In genomic region chr3:169813757-169814517, GRCh38 we compare ENCODE assay signal across 9 cellular contexts. TPM values are rescaled to one million over a fixed set of nuclear protein-coding genes. Genes with fewer than 3 reads are reported as not detected.
DNase-seq lines count a peak whose midpoint lies in the region; ATAC-seq and TF ChIP-seq lines count a peak whose summit lies in the region.
"Had no signal": no experiment of that assay in that cellular context is flagged by ENCODE, and none has a peak within 500 bp of the region (broad histone marks: within the 10 kb centered on the region; RNA-seq: fewer than 3 reads in every experiment).

No MANE protein-coding gene starts in this region.

- intact Hi-C loops in lower leg skin (cut with DNase I; ENCODE audit: low total_unique reads): no loop called here

- H3K9me3 Mint-ChIP-seq in activated CD8-positive, alpha-beta T cell treated with anti-CD3 and anti-CD28 coated beads, Interleukin-2, amount 10 ng/mL, durations not matched to agents 7 days and 5 days (ENCODE audit: insufficient read depth): peaks cover 24% of the 10 kb centered on the region

- H3K27me3 ChIP-seq in esophagus (ENCODE audit: control insufficient read depth in 1 of 2, insufficient read depth in 2 of 2, low read length in 2 of 2) (peaks cover 0 to 2% of the 10 kb centered on the region in 2 donors), rectal smooth muscle tissue (ENCODE audit: control insufficient read depth, insufficient read depth, low read length) (no peaks in the 10 kb centered on the region)

- H3K4me1 ChIP-seq in esophagus (ENCODE audit: control insufficient read depth in 2 of 2, insufficient read depth in 2 of 2, low read length in 1 of 2) (peaks cover 0 to 5% of the 10 kb centered on the region in 2 donors), rectal smooth muscle tissue (ENCODE audit: control insufficient read depth, insufficient read depth, low read length) (peaks cover 2% of the 10 kb centered on the region)

- ATAC-seq in HG02973 (IDR thresholded peaks at IDR 0.05; ENCODE audit: unreplicated experiment): peak; percentile 87
- peak; percentile 72 for ATAC-seq in activated CD8-positive, alpha-beta T cell treated with anti-CD3 and anti-CD28 coated beads, Interleukin-2, amount 10 ng/mL, durations not matched to agents 7 days and 5 days

- H3K4me1 Mint-ChIP-seq in activated CD8-positive, alpha-beta T cell treated with anti-CD3 and anti-CD28 coated beads, Interleukin-2, amount 10 ng/mL, durations not matched to agents 7 days and 5 days (ENCODE audit: low read depth): peaks cover 44% of the 10 kb centered on the region

- POLR2A ChIA-PET in activated CD8-positive, alpha-beta T cell treated with anti-CD3 and anti-CD28 coated beads, Interleukin-2, amount 10 ng/mL, durations not matched to agents 7 days and 5 days (lab: Charles Lee): interaction anchor here (1.4 to 4.2 kb wide), 2 partner anchors 41 to 49 kb away, joined by 4 to 43 read pairs; partner anchors contain the start of genes MYNN and TERC

- H3K4me3 Mint-ChIP-seq in activated CD8-positive, alpha-beta T cell treated with anti-CD3 and anti-CD28 coated beads, Interleukin-2, amount 10 ng/mL, durations not matched to agents 7 days and 5 days: peak overlapping the region; percentile 78

- peak; percentile 22 for DNase-seq in DMS 273 (lab: John Stamatoyannopoulos, UW; ENCODE audit: unreplicated experiment)
- DNase-seq in DMS 273 treated with DMSO at 0.1 percent for 48 hours (lab: John Stamatoyannopoulos, UW): no peak
- peak; percentile 90 for DNase-seq in NCI-H2196 (lab: John Stamatoyannopoulos, UW; ENCODE audit: unreplicated experiment)
- peak; percentile 92 for DNase-seq in activated CD8-positive, alpha-beta T cell treated with anti-CD3 and anti-CD28 coated beads, Interleukin-2, amount 10 ng/mL, durations not matched to agents 7 days and 5 days
- DNase-seq in lower leg skin (ENCODE audit: low spot score in 2 of 2): no peak

- H3K27me3 Mint-ChIP-seq in activated CD8-positive, alpha-beta T cell treated with anti-CD3 and anti-CD28 coated beads, Interleukin-2, amount 10 ng/mL, durations not matched to agents 7 days and 5 days (ENCODE audit: low read depth): peaks cover 7% of the 10 kb centered on the region

- H3K9ac ChIP-seq in rectal smooth muscle tissue (ENCODE audit: low read length): no peak overlapping the region

- WGBS in esophagus, 2 donors: 61 to 64% methylated on average over 27 of the region's 27 CpGs
- WGBS in lower leg skin, 2 donors: 65 to 72% methylated on average over 27 of the region's 27 CpGs

- H3K36me3 ChIP-seq in esophagus (ENCODE audit: control insufficient read depth in 2 of 2, insufficient read depth in 2 of 2, low read length in 1 of 2): no peaks in the 10 kb centered on the region
- no peaks in the 10 kb centered on the region for H3K36me3 ChIP-seq in rectal smooth muscle tissue (ENCODE audit: control insufficient read depth, insufficient read depth, low read length)

- TF ChIP-seq POLR2A in lower leg skin (IDR thresholded peaks at IDR 0.05): no peak

- peaks cover 15% of the 10 kb centered on the region for H3K36me3 Mint-ChIP-seq in activated CD8-positive, alpha-beta T cell treated with anti-CD3 and anti-CD28 coated beads, Interleukin-2, amount 10 ng/mL, durations not matched to agents 7 days and 5 days (ENCODE audit: low read depth)

- TF ChIP-seq CTCF in lower leg skin (IDR thresholded peaks at IDR 0.05): no peak

- H3K4me3 ChIP-seq in esophagus (ENCODE audit: low read depth in 1 of 2, low read length in 2 of 2) (peak overlapping the region; percentile 3 to 24), rectal smooth muscle tissue (ENCODE audit: low read length) (peak overlapping the region; percentile 75), lower leg skin (ENCODE audit: low read depth, poor library complexity, severe bottlenecking) (no peak overlapping the region)

- peak overlapping the region; percentile 88 for H3K27ac Mint-ChIP-seq in activated CD8-positive, alpha-beta T cell treated with anti-CD3 and anti-CD28 coated beads, Interleukin-2, amount 10 ng/mL, durations not matched to agents 7 days and 5 days

- H3K9me3 ChIP-seq in esophagus (ENCODE audit: control insufficient read depth in 2 of 2, insufficient read depth in 1 of 2, low read depth in 1 of 2, low read length in 1 of 2): no peaks in the 10 kb centered on the region

- CTCF ChIA-PET in activated CD8-positive, alpha-beta T cell treated with anti-CD3 and anti-CD28 coated beads, Interleukin-2, amount 10 ng/mL, durations not matched to agents 7 days and 5 days (lab: Charles Lee): interaction anchor here (0.7 to 1.1 kb wide), 6 partner anchors 9 to 153 kb away, joined by 3 to 6 read pairs (median 3); partner anchors contain the start of genes MYNN and SEC62

- H3K27ac ChIP-seq in esophagus (ENCODE audit: low read depth in 2 of 2, low read length in 1 of 2) (peak overlapping the region in 1 of 2 donors; percentile 18), rectal smooth muscle tissue (ENCODE audit: low read depth, low read length) (no peak overlapping the region)

RNA-seq across cellular contexts. Expression of gene LRRC34, which starts 1.2 kb away (rescaled TPM):
- 10 to 100 TPM; 12.0 to 15.0 TPM for total RNA-seq in activated CD8-positive, alpha-beta T cell treated with anti-CD3 and anti-CD28 coated beads, Interleukin-2, amount 10 ng/mL, durations not matched to agents 7 days and 5 days
- under 1 TPM; 0.20 to 0.27 TPM for polyA plus RNA-seq in esophagus
- total RNA-seq in lower leg skin: 1 to 10 TPM in 1 of 4 donors, under 1 TPM in 2, not detected in 1; 0.34 to 1.8 (median 0.34) TPM

RNA-seq across cellular contexts. Expression of gene LRRIQ4, which starts 1.3 kb away (rescaled TPM):
- total RNA-seq in activated CD8-positive, alpha-beta T cell treated with anti-CD3 and anti-CD28 coated beads, Interleukin-2, amount 10 ng/mL, durations not matched to agents 7 days and 5 days: under 1 TPM; 0.13 to 0.16 TPM
- polyA plus RNA-seq in esophagus: not detected
- not detected for total RNA-seq in lower leg skin
- total RNA-seq: renal cortical epithelial cell had no signal

RNA-seq across cellular contexts. Expression of gene MYNN, which starts 40.7 kb away (rescaled TPM):
- 10 to 100 TPM; 15.7 to 16.4 TPM for total RNA-seq in activated CD8-positive, alpha-beta T cell treated with anti-CD3 and anti-CD28 coated beads, Interleukin-2, amount 10 ng/mL, durations not matched to agents 7 days and 5 days
- polyA plus RNA-seq in esophagus: 1 to 10 TPM; 5.8 to 6.5 TPM
- 10 to 100 TPM; 13.2 to 16.6 (median 14.8) TPM for total RNA-seq in lower leg skin

RNA-seq across cellular contexts. Expression of gene ACTRT3, which starts 44.6 kb away (rescaled TPM):
- under 1 TPM; 0.65 to 0.66 TPM for total RNA-seq in activated CD8-positive, alpha-beta T cell treated with anti-CD3 and anti-CD28 coated beads, Interleukin-2, amount 10 ng/mL, durations not matched to agents 7 days and 5 days
- polyA plus RNA-seq in esophagus: 1 to 10 TPM in 1 of 2 donors, under 1 TPM in 1; 0.31 to 1.1 TPM
- under 1 TPM; 0.19 to 0.65 (median 0.26) TPM for total RNA-seq in lower leg skin

RNA-seq across cellular contexts. Expression of gene TERC, which starts 49.1 kb away (rescaled TPM):
- total RNA-seq in activated CD8-positive, alpha-beta T cell treated with anti-CD3 and anti-CD28 coated beads, Interleukin-2, amount 10 ng/mL, durations not matched to agents 7 days and 5 days: 10 to 100 TPM in 1 of 2 experiments, 1 to 10 TPM in 1; 6.9 to 10.8 TPM
- polyA plus RNA-seq in esophagus: under 1 TPM; 0.14 to 0.59 TPM
- 100 to 1,000 TPM in 2 of 4 donors, 10 to 100 TPM in 2; 69.6 to 342 (median 107) TPM for total RNA-seq in lower leg skin

Comparison
In these comparisons a context has a peak if more than half of its experiments do, and no peak if none do; other contexts are left out.
1. DNase-seq: peak in DMS 273 (single experiment), NCI-H2196 (single experiment) and activated CD8-positive, alpha-beta T cell treated with anti-CD3 and anti-CD28 coated beads, Interleukin-2, amount 10 ng/mL, durations not matched to agents 7 days and 5 days (single experiment); none in DMS 273 treated with DMSO at 0.1 percent for 48 hours (single experiment) and lower leg skin (0 of 2).
2. RNA of gene LRRC34, which starts 1.2 kb away (total RNA-seq): 12.0 to 15.0 TPM in activated CD8-positive, alpha-beta T cell treated with anti-CD3 and anti-CD28 coated beads, Interleukin-2, amount 10 ng/mL, durations not matched to agents 7 days and 5 days; 0.34 to 1.8 TPM in lower leg skin; every median in the first group is over 4 times any median in the second.